ENCODE assay signal across 21 cellular contexts in genomic region chr18:40810371-40810770, GRCh38.
A peak's percentile ranks its signal among the peaks of the same experiment; 100 is the strongest.
DNase-seq lines count a peak whose midpoint lies in the region; ATAC-seq and TF ChIP-seq lines count a peak whose summit lies in the region.
"Had no signal": no experiment of that assay in that cellular context is flagged by ENCODE, and none has a peak within 500 bp of the region (broad histone marks: within the 10 kb centered on the region; RNA-seq: fewer than 3 reads in every experiment).

No MANE protein-coding gene starts in this region.

- H3K79me2 ChIP-seq in trophoblast cell (ENCODE audit: control insufficient read depth, insufficient read depth, low read length, poor library complexity), result no peaks in the 10 kb centered on the region

- intact Hi-C loops in left cardiac atrium (cut with DNase I), result no loop called here

- peak overlapping the region; percentile 15 for H3K4me2 ChIP-seq in trophoblast cell (ENCODE audit: low read length)

- H3K27me3 Mint-ChIP-seq in stimulated activated naive CD8-positive, alpha-beta T cell treated with anti-CD3 and anti-CD28 coated beads, Interleukin-15, amount 100 ng/mL, for 72 hours, result no peaks in the 10 kb centered on the region

- DNase-seq in HT1080 (ENCODE audit: low read depth) (peak; percentile 24), RPMI7951 (ENCODE audit: low read depth) (peak; percentile 0), fibroblast of mammary gland (ENCODE audit: low read depth) (peak; percentile 52), trophoblast cell (peak; percentile 82 to 96), NOMO-1 treated with dmso at 0.1 percent for 144 hours (lab: John Stamatoyannopoulos, UW; ENCODE audit: unreplicated experiment) (no peak), left cardiac atrium (no peak)
- no peak for DNase-seq in stimulated activated naive CD8-positive, alpha-beta T cell treated with anti-CD3 and anti-CD28 coated beads, Interleukin-15, amount 100 ng/mL, for 72 hours
- DNase-seq: activated CD4-positive, alpha-beta T cell treated with anti-CD3 and anti-CD28 coated beads, Interleukin-2, amount 50 U/mL, for 48 hours; activated naive CD4-positive, alpha-beta T cell treated with anti-CD3 and anti-CD28 coated beads, Interleukin-2, amount 50 U/mL, for 16 hours; activated T-cell treated with anti-CD3 and anti-CD28 coated beads, Interleukin-2, amount 50 U/mL, for 1 hour; GDM1; head of caudate nucleus; HFFc6; NCI-H1417; NCI-H345; stimulated activated CD4-positive, alpha-beta T cell treated with anti-CD3 and anti-CD28 coated beads, Interleukin-12 subunit alpha, Interleukin-12 subunit beta, amount 100 ng/mL, for 4 hours; T-helper 1 cell had no signal

- H4K8ac ChIP-seq in trophoblast cell (ENCODE audit: low read depth, low read length), result peak overlapping the region; percentile 76

- H2BK120ac ChIP-seq in trophoblast cell (ENCODE audit: insufficient read depth, low read length, poor library complexity), result peak overlapping the region; percentile 86

- H3K4me3 ChIP-seq in fibroblast of mammary gland (ENCODE audit: control insufficient read depth, low read depth, low read length), result no peak overlapping the region
- no peak overlapping the region for H3K4me3 ChIP-seq in trophoblast cell (ENCODE audit: low read depth, low read length)

- H3K18ac ChIP-seq in trophoblast cell (ENCODE audit: low read length), result peak overlapping the region; percentile 74

- peak overlapping the region; percentile 89 for H4K91ac ChIP-seq in trophoblast cell (ENCODE audit: low read depth, low read length)

- peaks cover 8% of the 10 kb centered on the region for H3K79me1 ChIP-seq in trophoblast cell (ENCODE audit: low read length)

- H3K4me1 ChIP-seq in trophoblast cell (ENCODE audit: control insufficient read depth in 1 of 2, insufficient read depth in 2 of 2, low read length in 2 of 2), result peaks cover 2 to 5% of the 10 kb centered on the region in 2 experiments

- peak overlapping the region; percentile 82 for H3K27ac ChIP-seq in trophoblast cell (ENCODE audit: low read depth, low read length)
- H3K27ac ChIP-seq: VCaP had no signal

- H3K9me3 Mint-ChIP-seq in stimulated activated naive CD8-positive, alpha-beta T cell treated with anti-CD3 and anti-CD28 coated beads, Interleukin-15, amount 100 ng/mL, for 72 hours, result no peaks in the 10 kb centered on the region
- H3K9me3 Mint-ChIP-seq: neural crest cell had no signal

- no peak overlapping the region for H2AFZ ChIP-seq in trophoblast cell (ENCODE audit: insufficient read depth, low read length, poor library complexity)

- no peaks in the 10 kb centered on the region for H3K36me3 ChIP-seq in trophoblast cell (ENCODE audit: control insufficient read depth in 1 of 2, insufficient read depth in 2 of 2, low read length in 2 of 2)

- no peaks in the 10 kb centered on the region for H3K27me3 ChIP-seq in trophoblast cell (ENCODE audit: insufficient read depth, low read length)

- H3K9ac ChIP-seq in trophoblast cell (ENCODE audit: low read length), result no peak overlapping the region

- peak overlapping the region; percentile 88 for H3K14ac ChIP-seq in trophoblast cell (ENCODE audit: low read length)

- H3K4me1 Mint-ChIP-seq in stimulated activated naive CD8-positive, alpha-beta T cell treated with anti-CD3 and anti-CD28 coated beads, Interleukin-15, amount 100 ng/mL, for 72 hours, result no peaks in the 10 kb centered on the region

- H2AK5ac ChIP-seq in trophoblast cell (ENCODE audit: low read length), result no peak overlapping the region

- peak overlapping the region; percentile 88 for H2BK5ac ChIP-seq in trophoblast cell (ENCODE audit: low read depth, low read length, poor library complexity)

- no peak overlapping the region for H3K27ac Mint-ChIP-seq in stimulated activated naive CD8-positive, alpha-beta T cell treated with anti-CD3 and anti-CD28 coated beads, Interleukin-15, amount 100 ng/mL, for 72 hours
- H3K27ac Mint-ChIP-seq: HFFc6 had no signal

- H3K23ac ChIP-seq in trophoblast cell (ENCODE audit: low read length), result no peak overlapping the region

- H3K9me3 ChIP-seq in trophoblast cell (ENCODE audit: insufficient read depth, low read depth, low read length), result no peaks in the 10 kb centered on the region

- ATAC-seq in GM19351 (IDR thresholded peaks at IDR 0.05; ENCODE audit: unreplicated experiment) (no peak), left cardiac atrium (no peak)
- ATAC-seq in stimulated activated naive CD8-positive, alpha-beta T cell treated with anti-CD3 and anti-CD28 coated beads, Interleukin-15, amount 100 ng/mL, for 72 hours, result no peak
- ATAC-seq: Right ventricle myocardium inferior had no signal

- no peak overlapping the region for H4K12ac ChIP-seq in trophoblast cell (ENCODE audit: low read depth, low read length)

- no peak for TF ChIP-seq CTCF in fibroblast of mammary gland (conservative IDR thresholded peaks at IDR 0.05; ENCODE audit: control insufficient read depth, insufficient read depth, low read depth, low read length)

- no peak overlapping the region for H3K4me3 Mint-ChIP-seq in stimulated activated naive CD8-positive, alpha-beta T cell treated with anti-CD3 and anti-CD28 coated beads, Interleukin-15, amount 100 ng/mL, for 72 hours
- H3K4me3 Mint-ChIP-seq: HFFc6, neural crest cell had no signal

- H2BK12ac ChIP-seq in trophoblast cell (ENCODE audit: low read length), result peak overlapping the region; percentile 86

- H3K4ac ChIP-seq in trophoblast cell (ENCODE audit: low read depth, low read length), result peak overlapping the region; percentile 78

Comparison
In these comparisons a context has a peak if more than half of its experiments do, and no peak if none do; other contexts are left out.
1. DNase-seq: peak in HT1080 (single experiment), RPMI7951 (single experiment), fibroblast of mammary gland (single experiment) and trophoblast cell (2 of 2); none in NOMO-1 treated with dmso at 0.1 percent for 144 hours (single experiment), left cardiac atrium (single experiment) and stimulated activated naive CD8-positive, alpha-beta T cell treated with anti-CD3 and anti-CD28 coated beads, Interleukin-15, amount 100 ng/mL, for 72 hours (0 of 2).